Comparison of ENCODE assay signal across 10 cellular contexts in the genomic region with DNA sequence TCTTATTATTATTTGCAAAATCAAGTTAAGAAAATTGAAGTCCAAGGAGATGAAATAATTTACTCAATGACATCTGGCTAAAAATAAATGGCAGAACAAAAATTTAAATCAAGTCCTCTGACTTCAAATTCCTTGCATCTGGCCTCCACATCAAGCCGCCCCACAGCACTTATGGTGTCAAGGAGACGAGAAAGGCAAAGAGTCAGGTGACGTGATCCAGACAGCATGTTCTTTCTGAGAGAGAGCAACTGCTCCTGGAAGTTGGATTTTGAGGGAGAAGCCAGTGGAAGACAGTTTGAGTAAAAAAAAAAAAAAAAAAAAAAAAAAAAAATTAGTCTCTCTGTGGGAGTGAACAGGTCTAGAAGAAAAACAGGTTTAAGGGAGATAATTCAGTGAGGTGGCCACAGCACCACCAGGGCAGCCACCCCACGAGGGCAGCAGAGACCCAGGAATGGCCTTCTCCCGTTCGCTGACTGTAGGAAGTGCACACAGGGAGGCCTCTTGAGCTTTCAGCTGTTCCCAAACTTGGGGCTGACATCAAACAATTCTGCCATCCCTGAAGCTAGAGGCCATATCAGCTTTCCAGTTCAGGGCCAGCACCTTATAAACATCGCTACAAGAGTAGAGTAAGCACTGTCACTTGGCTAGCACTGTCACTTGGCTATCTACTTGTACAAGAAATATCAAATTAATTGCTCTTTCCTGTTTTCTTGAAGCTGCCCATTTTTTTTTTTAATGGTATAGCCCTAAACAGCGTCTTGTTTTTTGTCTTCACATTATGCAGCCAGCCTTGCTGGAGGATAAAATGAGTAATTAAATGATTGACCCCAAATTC. TPM values are rescaled to one million over a fixed set of nuclear protein-coding genes. Genes with fewer than 3 reads are reported as not detected.
DNase-seq lines count a peak whose midpoint lies in the region; ATAC-seq, FAIRE-seq and TF ChIP-seq lines count a peak whose summit lies in the region.
"Had no signal": no experiment of that assay in that cellular context is flagged by ENCODE, and none has a peak within 500 bp of the region (broad histone marks: within the 10 kb centered on the region; RNA-seq: fewer than 3 reads in every experiment).

No MANE protein-coding gene starts in this region.

- TF ChIP-seq RAD21 in GM12878 (IDR thresholded peaks at IDR 0.05; ENCODE audit: insufficient read depth, low read depth, low read length), result peak; percentile 95

- no peaks in the 10 kb centered on the region for H3K27me3 ChIP-seq in GM12878 (replicated peaks in 1 of 2; ENCODE audit: control insufficient read depth in 2 of 2, insufficient read depth in 2 of 2, low read length in 1 of 2)
- no peaks in the 10 kb centered on the region for H3K27me3 ChIP-seq in sigmoid colon
- H3K27me3 ChIP-seq: BLaER1 had no signal

- no peaks in the 10 kb centered on the region for H4K20me1 ChIP-seq in GM12878 (ENCODE audit: control insufficient read depth, insufficient read depth)
- H4K20me1 ChIP-seq: BLaER1 had no signal

- no peak overlapping the region for H3K4me2 ChIP-seq in GM12878 (ENCODE audit: control insufficient read depth, insufficient read depth)
- H3K4me2 ChIP-seq: BLaER1 had no signal

- no TSS peak for BruUV-seq in GM12878 (replicated peaks; lab: Mats Ljungman, UMichigan)

- TF ChIP-seq CTCF in NB4 (IDR thresholded peaks at IDR 0.05; ENCODE audit: low read depth, low read length) (peak; percentile 69), GM12878 (IDR thresholded peaks at IDR 0.05 in 2 of 3, conservative IDR thresholded peaks at IDR 0.05 in 1 of 3; ENCODE audit: control insufficient read depth in 2 of 3, extremely low read depth in 1 of 3, insufficient read depth in 1 of 3, low read depth in 3 of 3, low read length in 3 of 3) (peak; percentile 79 to 97 (median 83)), sigmoid colon (IDR thresholded peaks at IDR 0.05) (peak; percentile 61 to 83 (median 81))

- intact Hi-C loops in GM12878 (cut with micrococcal nuclease; ENCODE audit: unreplicated experiment), result loop anchor here (1.0 to 2.0 kb wide), 4 partner anchors 27 to 288 kb away; no protein-coding TSS in a partner anchor
- intact Hi-C loops in sigmoid colon (cut with DNase I), result loop anchor here (1.0 to 5.0 kb wide), 3 partner anchors 231 to 288 kb away; partner anchors contain the start of gene DDX20

- no peak overlapping the region for H2AFZ ChIP-seq in GM12878 (ENCODE audit: control insufficient read depth, low read depth, low read length)

- WGBS in GM12878 (ENCODE audit: insufficient coverage, insufficient replicate concordance, low lambda C conversion rate, missing lambda C conversion rate), result 58% methylated on average over 8 of the region's 8 CpGs
- 44 to 48% methylated on average over 8 of the region's 8 CpGs for WGBS in sigmoid colon, 2 donors

- CTCF ChIA-PET in GM12878 (lab: Yijun Ruan, JAX), result interaction anchor here (0.6 to 8.7 kb wide), 38 partner anchors 9 to 839 kb away, joined by 3 to 119 read pairs (median 5); partner anchors contain the start of genes ADORA3, INKA2 and TMIGD3

- TF ChIP-seq EP300 in GM12878 (IDR thresholded peaks at IDR 0.05; ENCODE audit: borderline replicate concordance in 1 of 2, control insufficient read depth in 1 of 2, low read depth in 2 of 2, low read length in 2 of 2) (no peak), sigmoid colon (IDR thresholded peaks at IDR 0.05) (no peak)

- H3K36me3 ChIP-seq in GM12878 (ENCODE audit: control insufficient read depth in 2 of 2, insufficient read depth in 2 of 2, low read length in 1 of 2), result no peaks in the 10 kb centered on the region
- no peaks in the 10 kb centered on the region for H3K36me3 ChIP-seq in sigmoid colon
- H3K36me3 ChIP-seq: BLaER1 had no signal

- H3K4me1 ChIP-seq in GM12878 (ENCODE audit: control insufficient read depth, insufficient read depth, low read length), result peaks cover 16% of the 10 kb centered on the region
- H3K4me1 ChIP-seq in sigmoid colon, result peaks cover 0 to 19% (median 11%) of the 10 kb centered on the region in 4 donors

- H3K9ac ChIP-seq in GM12878 (ENCODE audit: control insufficient read depth, insufficient read depth, low read length), result no peak overlapping the region
- H3K9ac ChIP-seq: BLaER1 had no signal

- peak; percentile 88 for ATAC-seq in GM12878

- peak; percentile 93 for FAIRE-seq in GM12878 (lab: Jason Lieb, UNC)
- FAIRE-seq: endometrium had no signal

- H3K4me3 ChIP-seq in NB4 (ENCODE audit: low read depth, low read length) (no peak overlapping the region), GM12878 (no peak overlapping the region), sigmoid colon (no peak overlapping the region)
- H3K4me3 ChIP-seq: BLaER1 had no signal

- RAD21 ChIA-PET in GM12878 (lab: Charles Lee; ENCODE audit: unreplicated experiment), result interaction anchor here (0.6 to 3.9 kb wide), 25 partner anchors 10 to 292 kb away, joined by 3 to 29 read pairs (median 4); partner anchors contain the start of genes ADORA3, TMIGD3 and WDR77

- no peaks in the 10 kb centered on the region for H3K79me2 ChIP-seq in GM12878 (ENCODE audit: control insufficient read depth, insufficient read depth, low read length)

- H3K27ac ChIP-seq in GM12878 (ENCODE audit: control insufficient read depth, insufficient read depth) (no peak overlapping the region), sigmoid colon (peak overlapping the region in 1 of 4 donors; percentile 33)
- H3K27ac ChIP-seq: BLaER1 had no signal

- H3K9me3 ChIP-seq in GM12878 (replicated peaks; ENCODE audit: control insufficient read depth, insufficient read depth, low read length) (no peaks in the 10 kb centered on the region), sigmoid colon (no peaks in the 10 kb centered on the region)
- H3K9me3 ChIP-seq: BLaER1 had no signal

- TF ChIP-seq POLR2A in NB4 (IDR thresholded peaks at IDR 0.05; ENCODE audit: extremely low read depth, insufficient read length) (no peak), GM12878 (IDR thresholded peaks at IDR 0.05; ENCODE audit: low read depth, low read length) (no peak), sigmoid colon (IDR thresholded peaks at IDR 0.05) (no peak)

- DNase-seq in NCI-H82 (lab: John Stamatoyannopoulos, UW) (peak; percentile 71), NCI-H82 treated with DMSO at 0.1 percent for 48 hours (lab: John Stamatoyannopoulos, UW; ENCODE audit: unreplicated experiment) (no peak), NB4 (ENCODE audit: low read depth) (peak; percentile 84), T-helper 1 cell (peak; percentile 16 to 60 (median 37)), GM12878 (ENCODE audit: low read depth, low spot score) (peak; percentile 48), hippocampal formation (lab: John Stamatoyannopoulos, UW) (peak; percentile 84 to 86), sigmoid colon (peak; percentile 91), NCI-H187 treated with DMSO at 0.1 percent for 48 hours (lab: John Stamatoyannopoulos, UW) (no peak)

- SMC1A ChIA-PET in GM12878 (lab: Charles Lee; ENCODE audit: uncharacterized antibody, unreplicated experiment), result interaction anchor here (0.6 to 12.1 kb wide), 39 partner anchors 9 to 855 kb away, joined by 3 to 128 read pairs (median 4); partner anchors contain the start of gene DDX20

- POLR2A ChIA-PET in GM12878 (lab: Charles Lee), result interaction anchor here (0.8 to 1.6 kb wide), 5 partner anchors 9 to 233 kb away, joined by 3 to 4 read pairs (median 4); no protein-coding TSS in a partner anchor

- in situ Hi-C loops in GM12878 (cut with MboI), result loop anchor here (5.0 to 25.0 kb wide), 2 partner anchors 266 to 881 kb away; no protein-coding TSS in a partner anchor

RNA-seq across cellular contexts. Expression of gene C1orf162, which starts 7.8 kb away (rescaled TPM):
- 7.2 and 7.6 TPM in 2 replicates for total RNA-seq in GM12878 (2013; cell fraction: nucleolus; rRNA removed)
- total RNA-seq in GM12878 (2014; rRNA removed), result 3.0 and 3.2 TPM in 2 replicates
- 4.7 and 5.7 TPM in 2 replicates for total RNA-seq in GM12878 (2014; rRNA removed; fragmentation: Illumina TruSeq; extraction: Trizol)
- 3.9 and 4.0 TPM in 2 replicates for total RNA-seq in GM12878 (2021)
- polyA plus RNA-seq in GM12878 (2011; ENCODE audit: low read depth), result 2.1 TPM
- polyA plus RNA-seq in GM12878 (2011; rRNA removed), result 2.4 TPM in 2 replicates
- 0.90 and 1.2 TPM in 2 replicates for polyA plus RNA-seq in GM12878 (2011; cell fraction: cytosol; rRNA removed)
- 5.7 and 7.8 TPM in 2 replicates for polyA plus RNA-seq in GM12878 (2011; cell fraction: nucleus; rRNA removed)
- polyA plus RNA-seq in GM12878 (2012), result 0.81 and 1.0 TPM in 2 replicates
- 8.8 and 11.3 TPM in 2 replicates for polyA plus RNA-seq in GM12878 (2014; fragmentation: Illumina TruSeq; extraction: Trizol)
- 10 to 100 TPM in 1 of 2 experiments, 1 to 10 TPM in 1; 8.1 to 11.1 TPM for polyA plus RNA-seq in GM12878 (2014; fragmentation: Nextera tagmentation; extraction: Ambion mirVana)
- polyA plus RNA-seq in GM12878 (2014; rRNA removed), result 4.5 and 4.6 TPM in 2 replicates
- polyA plus RNA-seq in GM12878 (2016; fragmentation: Nextera tagmentation; extraction: Ambion mirVana), result 1 to 10 TPM; 3.3 to 3.4 TPM
- 0.26 and 1.0 TPM in 2 replicates for polyA minus RNA-seq in GM12878 (2011; rRNA and poly(A)+ RNA removed)
- 0.52 TPM in 1 of 2 replicates, not detected in the other for polyA minus RNA-seq in GM12878 (2011; cell fraction: cytosol; rRNA and poly(A)+ RNA removed)
- 1.1 and 1.7 TPM in 2 replicates for polyA minus RNA-seq in GM12878 (2011; cell fraction: nucleus; rRNA and poly(A)+ RNA removed)
- 10 to 100 TPM; 15.7 to 31.0 (median 21.5) TPM for total RNA-seq in sigmoid colon
- 10 to 100 TPM; 22.8 to 27.0 (median 24.3) TPM for polyA plus RNA-seq in sigmoid colon

RNA-seq across cellular contexts. Expression of gene ADORA3, which starts 21.8 kb away (rescaled TPM):
- total RNA-seq in GM12878 (2013; cell fraction: nucleolus; rRNA removed), result not detected in 2 replicates
- total RNA-seq in GM12878 (2014; rRNA removed) (0.17 and 0.27 TPM in 2 replicates), GM12878 (2014; rRNA removed; fragmentation: Illumina TruSeq; extraction: Trizol) (0.18 and 0.32 TPM in 2 replicates), GM12878 (2021) (0.18 TPM in 1 of 2 replicates, not detected in the other), sigmoid colon (10 to 100 TPM in 2 of 4 donors, 1 to 10 TPM in 2; 3.0 to 12.8 (median 10.4) TPM)
- 0.16 TPM for polyA plus RNA-seq in GM12878 (2011; ENCODE audit: low read depth)
- polyA plus RNA-seq in GM12878 (2011; rRNA removed) (0.20 and 0.88 TPM in 2 replicates), GM12878 (2014; fragmentation: Illumina TruSeq; extraction: Trizol) (0.29 TPM in 1 of 2 replicates, not detected in the other), GM12878 (2014; fragmentation: Nextera tagmentation; extraction: Ambion mirVana) (under 1 TPM in 1 of 2 experiments, not detected in 1; 0.18 TPM), GM12878 (2014; rRNA removed) (0.06 and 0.22 TPM in 2 replicates), GM12878 (2016; fragmentation: Nextera tagmentation; extraction: Ambion mirVana) (under 1 TPM in 1 of 2 experiments, not detected in 1; 0.14 TPM), sigmoid colon (10 to 100 TPM in 1 of 3 donors, 1 to 10 TPM in 2; 3.0 to 20.6 (median 5.4) TPM)
- polyA plus RNA-seq in GM12878 (2011; cell fraction: cytosol; rRNA removed), result 0.08 and 0.19 TPM in 2 replicates
- polyA plus RNA-seq in GM12878 (2011; cell fraction: nucleus; rRNA removed), result 0.21 and 0.67 TPM in 2 replicates
- 0.06 and 0.15 TPM in 2 replicates for polyA plus RNA-seq in GM12878 (2012)
- polyA minus RNA-seq in GM12878 (2011; rRNA and poly(A)+ RNA removed), result not detected in 2 replicates
- polyA minus RNA-seq in GM12878 (2011; cell fraction: cytosol; rRNA and poly(A)+ RNA removed), result not detected in 2 replicates
- polyA minus RNA-seq in GM12878 (2011; cell fraction: nucleus; rRNA and poly(A)+ RNA removed), result 0.24 and 0.29 TPM in 2 replicates

RNA-seq across cellular contexts. Expression of gene TMIGD3, which starts 21.8 kb away (rescaled TPM):
- 0.35 TPM in 1 of 2 replicates, not detected in the other for total RNA-seq in GM12878 (2013; cell fraction: nucleolus; rRNA removed)
- total RNA-seq in GM12878 (2014; rRNA removed), result 0.17 TPM in 1 of 2 replicates, not detected in the other
- not detected in 2 replicates for total RNA-seq in GM12878 (2014; rRNA removed; fragmentation: Illumina TruSeq; extraction: Trizol)
- 0.13 TPM in 1 of 2 replicates, not detected in the other for total RNA-seq in GM12878 (2021)
- polyA plus RNA-seq in GM12878 (2011; ENCODE audit: low read depth), result not detected
- not detected in 2 replicates for polyA plus RNA-seq in GM12878 (2011; rRNA removed)
- 0.07 TPM in 1 of 2 replicates, not detected in the other for polyA plus RNA-seq in GM12878 (2011; cell fraction: cytosol; rRNA removed)
- 0.10 and 0.13 TPM in 2 replicates for polyA plus RNA-seq in GM12878 (2011; cell fraction: nucleus; rRNA removed)
- polyA plus RNA-seq in GM12878 (2012), result not detected in 2 replicates
- not detected in 2 replicates for polyA plus RNA-seq in GM12878 (2014; fragmentation: Illumina TruSeq; extraction: Trizol)
- polyA plus RNA-seq in GM12878 (2014; fragmentation: Nextera tagmentation; extraction: Ambion mirVana), result not detected
- polyA plus RNA-seq in GM12878 (2014; rRNA removed), result 0.11 TPM in 1 of 2 replicates, not detected in the other
- not detected for polyA plus RNA-seq in GM12878 (2016; fragmentation: Nextera tagmentation; extraction: Ambion mirVana)
- 0.15 TPM in 1 of 2 replicates, not detected in the other for polyA minus RNA-seq in GM12878 (2011; rRNA and poly(A)+ RNA removed)
- not detected in 2 replicates for polyA minus RNA-seq in GM12878 (2011; cell fraction: cytosol; rRNA and poly(A)+ RNA removed)
- polyA minus RNA-seq in GM12878 (2011; cell fraction: nucleus; rRNA and poly(A)+ RNA removed), result not detected in 2 replicates
- 1 to 10 TPM; 1.9 to 7.5 (median 5.1) TPM for total RNA-seq in sigmoid colon
- 10 to 100 TPM in 1 of 3 donors, 1 to 10 TPM in 2; 3.4 to 29.8 (median 6.6) TPM for polyA plus RNA-seq in sigmoid colon

RNA-seq across cellular contexts. Expression of gene ATP5PB, which starts 32.3 kb away (rescaled TPM):
- total RNA-seq in GM12878 (2013; cell fraction: nucleolus; rRNA removed), result 42.7 and 50.3 TPM in 2 replicates
- total RNA-seq in GM12878 (2014; rRNA removed), result 475 and 625 TPM in 2 replicates
- 578 and 594 TPM in 2 replicates for total RNA-seq in GM12878 (2014; rRNA removed; fragmentation: Illumina TruSeq; extraction: Trizol)
- 380 and 389 TPM in 2 replicates for total RNA-seq in GM12878 (2021)
- 268 TPM for polyA plus RNA-seq in GM12878 (2011; ENCODE audit: low read depth)
- polyA plus RNA-seq in GM12878 (2011; rRNA removed), result 728 and 857 TPM in 2 replicates
- 362 and 444 TPM in 2 replicates for polyA plus RNA-seq in GM12878 (2011; cell fraction: cytosol; rRNA removed)
- 185 and 197 TPM in 2 replicates for polyA plus RNA-seq in GM12878 (2011; cell fraction: nucleus; rRNA removed)
- polyA plus RNA-seq in GM12878 (2012), result 315 and 389 TPM in 2 replicates
- 627 and 753 TPM in 2 replicates for polyA plus RNA-seq in GM12878 (2014; fragmentation: Illumina TruSeq; extraction: Trizol)
- 1,000 to 10,000 TPM; 1,250 to 1,760 TPM for polyA plus RNA-seq in GM12878 (2014; fragmentation: Nextera tagmentation; extraction: Ambion mirVana)
- polyA plus RNA-seq in GM12878 (2014; rRNA removed), result 503 and 598 TPM in 2 replicates
- 100 to 1,000 TPM; 859 to 866 TPM for polyA plus RNA-seq in GM12878 (2016; fragmentation: Nextera tagmentation; extraction: Ambion mirVana)
- polyA minus RNA-seq in GM12878 (2011; rRNA and poly(A)+ RNA removed), result 180 and 268 TPM in 2 replicates
- polyA minus RNA-seq in GM12878 (2011; cell fraction: cytosol; rRNA and poly(A)+ RNA removed), result 93.7 and 121 TPM in 2 replicates
- 12.6 and 16.7 TPM in 2 replicates for polyA minus RNA-seq in GM12878 (2011; cell fraction: nucleus; rRNA and poly(A)+ RNA removed)
- total RNA-seq in sigmoid colon, result 100 to 1,000 TPM; 157 to 217 (median 196) TPM
- 100 to 1,000 TPM; 515 to 849 (median 620) TPM for polyA plus RNA-seq in sigmoid colon

RNA-seq across cellular contexts. Expression of gene WDR77, which starts 32.5 kb away (rescaled TPM):
- 19.3 and 27.3 TPM in 2 replicates for total RNA-seq in GM12878 (2013; cell fraction: nucleolus; rRNA removed)
- total RNA-seq in GM12878 (2014; rRNA removed) (75.3 and 79.8 TPM in 2 replicates), GM12878 (2014; rRNA removed; fragmentation: Illumina TruSeq; extraction: Trizol) (38.6 and 40.2 TPM in 2 replicates), GM12878 (2021) (57.5 and 61.5 TPM in 2 replicates), sigmoid colon (10 to 100 TPM; 16.3 to 23.8 (median 20.1) TPM)
- polyA plus RNA-seq in GM12878 (2011; ENCODE audit: low read depth), result 27.3 TPM
- polyA plus RNA-seq in GM12878 (2011; rRNA removed) (60.0 and 113 TPM in 2 replicates), GM12878 (2014; fragmentation: Illumina TruSeq; extraction: Trizol) (69.9 and 72.1 TPM in 2 replicates), GM12878 (2014; fragmentation: Nextera tagmentation; extraction: Ambion mirVana) (10 to 100 TPM; 12.7 to 34.1 TPM), GM12878 (2014; rRNA removed) (56.8 and 64.3 TPM in 2 replicates), GM12878 (2016; fragmentation: Nextera tagmentation; extraction: Ambion mirVana) (100 to 1,000 TPM; 153 to 167 TPM), sigmoid colon (10 to 100 TPM; 13.8 to 29.5 (median 15.5) TPM)
- 122 and 132 TPM in 2 replicates for polyA plus RNA-seq in GM12878 (2011; cell fraction: cytosol; rRNA removed)
- 155 and 168 TPM in 2 replicates for polyA plus RNA-seq in GM12878 (2011; cell fraction: nucleus; rRNA removed)
- polyA plus RNA-seq in GM12878 (2012), result 22.4 and 28.9 TPM in 2 replicates
- 114 and 143 TPM in 2 replicates for polyA minus RNA-seq in GM12878 (2011; rRNA and poly(A)+ RNA removed)
- polyA minus RNA-seq in GM12878 (2011; cell fraction: cytosol; rRNA and poly(A)+ RNA removed), result 22.1 and 30.8 TPM in 2 replicates
- 29.0 and 38.2 TPM in 2 replicates for polyA minus RNA-seq in GM12878 (2011; cell fraction: nucleus; rRNA and poly(A)+ RNA removed)

Comparison
In these comparisons a context has a peak if more than half of its experiments do, and no peak if none do; other contexts are left out.
1. DNase-seq: peak in NCI-H82 (single experiment), NB4 (single experiment), T-helper 1 cell (5 of 5), GM12878 (single experiment), hippocampal formation (2 of 2) and sigmoid colon (single experiment); none in NCI-H82 treated with DMSO at 0.1 percent for 48 hours (single experiment) and NCI-H187 treated with DMSO at 0.1 percent for 48 hours (single experiment).
2. Peak in every context shown above with its lines, with median percentiles within 50 percentile points of each other: CTCF ChIP-seq.